19 cellular contexts compared by ENCODE assay signal in the genomic region with DNA sequence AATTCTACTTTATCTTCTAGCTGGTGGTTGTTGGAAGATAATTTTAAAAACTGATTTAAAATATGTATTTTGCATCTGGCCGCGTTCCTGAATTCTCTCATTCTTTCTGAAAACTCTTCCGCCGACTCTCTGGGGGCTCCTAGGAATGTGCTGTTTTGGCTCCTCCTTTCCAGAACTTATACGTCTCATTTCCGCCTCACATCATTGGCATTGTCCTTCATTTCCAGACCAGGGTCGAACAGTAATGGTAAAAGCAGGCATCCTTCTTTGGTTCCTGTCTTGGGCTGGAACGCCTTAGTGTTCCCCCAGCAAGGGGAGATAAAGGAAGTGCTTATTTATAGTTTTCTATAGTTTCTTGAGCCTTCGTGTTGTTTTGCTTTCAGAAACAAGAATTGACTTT. TPM values are rescaled to one million over a fixed set of nuclear protein-coding genes. Genes with fewer than 3 reads are reported as not detected.
DNase-seq lines count a peak whose midpoint lies in the region; TF ChIP-seq lines count a peak whose summit lies in the region.
"Had no signal": no experiment of that assay in that cellular context is flagged by ENCODE, and none has a peak within 500 bp of the region (broad histone marks: within the 10 kb centered on the region; RNA-seq: fewer than 3 reads in every experiment).

No MANE protein-coding gene starts in this region.

- DNase-seq in SJSA1 (ENCODE audit: low read depth in 1 of 2, low spot score in 2 of 2) (peak in 1 of 2 experiments; percentile 12), esophagus muscularis mucosa (ENCODE audit: extremely low spot score) (no peak), iPS-NIHi7 (ENCODE audit: extremely low spot score) (peak; percentile 9), skeletal muscle cell (ENCODE audit: low read depth) (peak; percentile 29), T-helper 2 cell (no peak), NCI-H2029 (lab: John Stamatoyannopoulos, UW) (no peak), prostate gland (ENCODE audit: low spot score) (no peak), BE2C (no peak)
- DNase-seq: activated CD4-positive, alpha-beta T cell treated with anti-CD3 and anti-CD28 coated beads for 36 hours; activated gamma-delta T cell treated with Interleukin-2 at 50 U/mL for 16 hours; GOT3; NCI-H2107; NCI-H526; stimulated activated CD4-positive, alpha-beta T cell treated with anti-CD3 and anti-CD28 coated beads, Interleukin-4, amount 100 ng/mL, for 24 hours; stimulated activated CD8-positive, alpha-beta memory T cell treated with anti-CD3 and anti-CD28 coated beads, Interleukin-4, amount 100 ng/mL, for 48 hours; testis had no signal

- 36% methylated on average over 9 of the region's 9 CpGs for WGBS in esophagus muscularis mucosa
- 40% methylated on average over 9 of the region's 9 CpGs for WGBS in prostate gland

- TF ChIP-seq CTCF in esophagus muscularis mucosa (IDR thresholded peaks at IDR 0.05) = no peak
- TF ChIP-seq CTCF in prostate gland (IDR thresholded peaks at IDR 0.05) = no peak
- no peak for TF ChIP-seq CTCF in BE2C (IDR thresholded peaks at IDR 0.05; ENCODE audit: low read depth, low read length)

- H3K36me3 ChIP-seq in SJSA1 (no peaks in the 10 kb centered on the region), esophagus muscularis mucosa (no peaks in the 10 kb centered on the region), prostate gland (no peaks in the 10 kb centered on the region), BE2C (no peaks in the 10 kb centered on the region)

- H3K4me3 ChIP-seq in SJSA1 (no peak overlapping the region), esophagus muscularis mucosa (peak overlapping the region in 3 of 4 donors; percentile 4 to 12 (median 7)), skeletal muscle cell (ENCODE audit: low read depth, low read length) (no peak overlapping the region), prostate gland (no peak overlapping the region), BE2C (ENCODE audit: low read depth, low read length) (no peak overlapping the region)
- H3K4me3 ChIP-seq: testis had no signal

- H3K27me3 ChIP-seq in SJSA1 (replicated peaks) (no peaks in the 10 kb centered on the region), esophagus muscularis mucosa (no peaks in the 10 kb centered on the region), prostate gland (replicated peaks; ENCODE audit: insufficient read depth) (no peaks in the 10 kb centered on the region), BE2C (no peaks in the 10 kb centered on the region)
- H3K27me3 ChIP-seq: testis had no signal

- no peak for TF ChIP-seq POLR2A in esophagus muscularis mucosa (IDR thresholded peaks at IDR 0.05; ENCODE audit: low read depth)
- no peak for TF ChIP-seq POLR2A in prostate gland (IDR thresholded peaks at IDR 0.05)

- H3K9me3 ChIP-seq in SJSA1 (replicated peaks) (no peaks in the 10 kb centered on the region), esophagus muscularis mucosa (no peaks in the 10 kb centered on the region), prostate gland (no peaks in the 10 kb centered on the region), BE2C (no peaks in the 10 kb centered on the region)
- H3K9me3 ChIP-seq: testis had no signal

- peak overlapping the region; percentile 2; the same call in 1 of the 2 replicates for H3K27ac ChIP-seq in SJSA1
- H3K27ac ChIP-seq in esophagus muscularis mucosa (replicated peaks in 1 of 4) = peak overlapping the region; percentile 52 to 78 (median 70)
- H3K27ac ChIP-seq in prostate gland = no peak overlapping the region

- intact Hi-C loops in esophagus muscularis mucosa (cut with DNase I) (no loop called here), prostate gland (cut with DNase I) (no loop called here)

- H3K4me1 ChIP-seq in SJSA1 (replicated peaks) = peaks cover 30% of the 10 kb centered on the region
- H3K4me1 ChIP-seq in esophagus muscularis mucosa = peaks cover 24 to 30% (median 28%) of the 10 kb centered on the region in 4 donors
- no peaks in the 10 kb centered on the region for H3K4me1 ChIP-seq in prostate gland (replicated peaks)
- no peaks in the 10 kb centered on the region for H3K4me1 ChIP-seq in BE2C

- no peak for TF ChIP-seq EP300 in esophagus muscularis mucosa (IDR thresholded peaks at IDR 0.05)

RNA-seq across cellular contexts. Expression of a gene that starts 10.9 kb away (rescaled TPM):
- 7.5 and 8.0 TPM in 2 replicates for total RNA-seq in SJSA1 (2014; rRNA removed; shearing (Covaris generic))
- total RNA-seq in esophagus muscularis mucosa (1 to 10 TPM; 2.8 to 6.0 (median 3.6) TPM), prostate gland (1 to 10 TPM; 4.5 to 8.4 TPM)
- not detected for polyA plus RNA-seq in BE2C (2012; ENCODE audit: insufficient read depth, insufficient read length, low read depth)
- total RNA-seq: fibroblast of villous mesenchyme, lung microvascular endothelial cell had no signal
- polyA plus RNA-seq: neural cell had no signal

RNA-seq across cellular contexts. Expression of a gene that starts 16.9 kb away (rescaled TPM):
- total RNA-seq in SJSA1 (2014; rRNA removed; shearing (Covaris generic)) = not detected in 2 replicates
- total RNA-seq in esophagus muscularis mucosa (not detected), prostate gland (under 1 TPM in 1 of 2 donors, not detected in 1; 0.17 TPM)
- not detected for polyA plus RNA-seq in BE2C (2012; ENCODE audit: insufficient read depth, insufficient read length, low read depth)
- total RNA-seq: fibroblast of villous mesenchyme, lung microvascular endothelial cell had no signal
- polyA plus RNA-seq: neural cell had no signal

RNA-seq across cellular contexts. Expression of a gene that starts 38.6 kb away (rescaled TPM):
- 155 and 244 TPM in 2 replicates for total RNA-seq in SJSA1 (2014; rRNA removed; shearing (Covaris generic))
- total RNA-seq in esophagus muscularis mucosa (100 to 1,000 TPM in 1 of 4 donors, 10 to 100 TPM in 3; 82.0 to 153 (median 92.4) TPM), prostate gland (100 to 1,000 TPM; 155 to 162 TPM)
- 155 TPM for polyA plus RNA-seq in BE2C (2012; ENCODE audit: insufficient read depth, insufficient read length, low read depth)

RNA-seq across cellular contexts. Expression of a gene that starts 55.7 kb away (rescaled TPM):
- 0.50 and 3.4 TPM in 2 replicates for total RNA-seq in SJSA1 (2014; rRNA removed; shearing (Covaris generic))
- total RNA-seq in esophagus muscularis mucosa (10 to 100 TPM; 10.3 to 36.5 (median 35.4) TPM), prostate gland (10 to 100 TPM in 1 of 2 donors, 1 to 10 TPM in 1; 6.7 to 11.6 TPM)
- polyA plus RNA-seq in BE2C (2012; ENCODE audit: insufficient read depth, insufficient read length, low read depth) = 1.6 TPM
- total RNA-seq: fibroblast of villous mesenchyme, lung microvascular endothelial cell had no signal
- polyA plus RNA-seq: neural cell had no signal

Comparison
In these comparisons a context has a peak if more than half of its experiments do, and no peak if none do; other contexts are left out.
1. DNase-seq: peak in iPS-NIHi7 (single experiment) and skeletal muscle cell (single experiment); none in esophagus muscularis mucosa (single experiment), T-helper 2 cell (0 of 5), NCI-H2029 (single experiment), prostate gland (single experiment) and BE2C (single experiment).
2. H3K27ac ChIP-seq: peak in SJSA1 (single experiment) and esophagus muscularis mucosa (4 of 4); none in prostate gland (0 of 2).
3. H3K4me3 ChIP-seq: peak in esophagus muscularis mucosa (3 of 4); none in SJSA1 (single experiment), skeletal muscle cell (single experiment), prostate gland (0 of 2) and BE2C (single experiment).